ENCODE assay signal across 9 cellular contexts in the genomic region with DNA sequence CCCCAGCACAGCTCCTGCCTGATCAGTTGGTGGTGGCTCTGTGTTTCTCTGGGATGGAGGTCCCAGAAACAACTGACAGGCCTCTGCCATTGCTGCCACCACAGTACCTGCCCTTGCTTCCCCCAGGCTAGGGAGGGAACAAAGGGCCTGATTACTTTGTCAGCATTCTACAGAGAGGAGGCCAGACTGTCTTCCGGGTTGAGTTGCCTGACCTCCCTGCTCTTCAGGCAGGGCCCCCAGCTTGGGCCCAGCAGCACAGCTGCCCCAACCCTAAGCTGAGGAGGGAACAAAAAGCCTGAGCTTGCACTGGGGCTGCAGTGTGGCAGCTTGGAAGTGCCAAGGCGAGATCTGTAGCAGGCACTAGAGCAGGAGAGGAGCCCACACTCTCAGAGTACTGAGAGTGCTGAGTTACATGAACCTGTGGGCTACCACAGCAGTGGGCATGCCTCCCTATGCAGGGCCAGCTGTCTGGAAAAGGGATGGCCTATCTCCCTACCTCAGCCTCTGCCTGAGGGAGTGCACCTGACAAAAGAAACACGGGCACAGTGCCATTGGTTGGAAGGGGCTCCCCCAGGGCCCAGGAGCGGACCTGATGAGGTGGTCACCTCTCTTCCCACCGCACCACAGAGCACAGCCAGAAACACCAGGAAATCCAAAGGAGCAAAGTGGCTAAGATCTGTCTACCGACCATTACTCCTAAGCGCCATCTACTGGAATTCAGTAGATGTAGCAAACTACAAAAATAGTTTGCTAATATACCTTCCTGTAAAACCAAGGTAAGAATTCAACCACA. TPM values are rescaled to one million over a fixed set of nuclear protein-coding genes. Genes with fewer than 3 reads are reported as not detected.
A peak's percentile ranks its signal among the peaks of the same experiment; 100 is the strongest.
DNase-seq lines count a peak whose midpoint lies in the region; ATAC-seq and TF ChIP-seq lines count a peak whose summit lies in the region.
"Had no signal": no experiment of that assay in that cellular context is flagged by ENCODE, and none has a peak within 500 bp of the region (broad histone marks: within the 10 kb centered on the region; RNA-seq: fewer than 3 reads in every experiment).

No MANE protein-coding gene starts in this region.

- peaks cover 2 to 4% of the 10 kb centered on the region in 2 donors for H3K4me1 Mint-ChIP-seq in effector memory CD8-positive, alpha-beta T cell (ENCODE audit: low read depth in 2 of 2)

- H3K27me3 Mint-ChIP-seq in effector memory CD8-positive, alpha-beta T cell = no peaks in the 10 kb centered on the region
- H3K27me3 Mint-ChIP-seq: dendritic cell treated with granulocyte-macrophage colony-stimulating factor and Interleukin-4, amounts not matched to agents 40 ng/mL and 50 ng/mL, for 4 days had no signal

- ATAC-seq in effector memory CD8-positive, alpha-beta T cell (replicated peaks) = peak; percentile 62
- no peak for ATAC-seq in GM21786 (IDR thresholded peaks at IDR 0.05; ENCODE audit: unreplicated experiment)

- H3K9me3 Mint-ChIP-seq in effector memory CD8-positive, alpha-beta T cell = peaks cover 0 to 2% of the 10 kb centered on the region in 2 donors
- H3K9me3 Mint-ChIP-seq: dendritic cell treated with granulocyte-macrophage colony-stimulating factor and Interleukin-4, amounts not matched to agents 40 ng/mL and 50 ng/mL, for 4 days had no signal

- H3K4me3 Mint-ChIP-seq in effector memory CD8-positive, alpha-beta T cell = no peak overlapping the region
- H3K4me3 Mint-ChIP-seq: dendritic cell treated with granulocyte-macrophage colony-stimulating factor and Interleukin-4, amounts not matched to agents 40 ng/mL and 50 ng/mL, for 4 days had no signal

- TF ChIP-seq CTCF in AG09309 (IDR thresholded peaks at IDR 0.05; ENCODE audit: control insufficient read depth, insufficient read depth, low read depth, low read length, missing control alignments) = peak; percentile 56
- TF ChIP-seq CTCF in GM13976 (IDR thresholded peaks at IDR 0.05; ENCODE audit: borderline replicate concordance, control extremely low read depth, extremely low read depth, insufficient read depth, missing control alignments) = peak; percentile 25

- no peak overlapping the region for H3K27ac ChIP-seq in caudate nucleus (ENCODE audit: low read depth, low read length)

- peaks cover 14% of the 10 kb centered on the region for H3K36me3 Mint-ChIP-seq in effector memory CD8-positive, alpha-beta T cell (ENCODE audit: insufficient read depth)

- in situ Hi-C loops in GM13976 (cut with MboI; ENCODE audit: low sequenced_read_pairs, unreplicated experiment) = no loop called here

- no peak overlapping the region for H3K4me3 ChIP-seq in AG09309 (ENCODE audit: control insufficient read depth, low read depth, low read length)

- no peak overlapping the region for H3K27ac Mint-ChIP-seq in effector memory CD8-positive, alpha-beta T cell
- H3K27ac Mint-ChIP-seq: dendritic cell treated with granulocyte-macrophage colony-stimulating factor and Interleukin-4, amounts not matched to agents 40 ng/mL and 50 ng/mL, for 4 days had no signal

- DNase-seq in AG09309 (ENCODE audit: low read depth) (no peak), GM13976 (ENCODE audit: low spot score) (peak; percentile 63), NCI-H82 treated with DMSO at 0.1 percent for 48 hours (lab: John Stamatoyannopoulos, UW; ENCODE audit: unreplicated experiment) (peak; percentile 21), renal cortical epithelial cell (ENCODE audit: low read depth) (peak; percentile 44), caudate nucleus (lab: John Stamatoyannopoulos, UW) (no peak), NCI-H2227 (lab: John Stamatoyannopoulos, UW; ENCODE audit: unreplicated experiment) (no peak)
- no peak for DNase-seq in effector memory CD8-positive, alpha-beta T cell

RNA-seq across cellular contexts. Expression of gene SLC25A15, which starts 24.4 kb away (rescaled TPM):
- total RNA-seq in renal cortical epithelial cell = 27.5 and 34.6 TPM in 2 replicates

RNA-seq across cellular contexts. Expression of gene MRPS31, which starts 42.9 kb away (rescaled TPM):
- total RNA-seq in renal cortical epithelial cell = 20.5 and 25.8 TPM in 2 replicates

Comparison
In these comparisons a context has a peak if more than half of its experiments do, and no peak if none do; other contexts are left out.
1. DNase-seq: peak in GM13976 (single experiment), NCI-H82 treated with DMSO at 0.1 percent for 48 hours (single experiment) and renal cortical epithelial cell (single experiment); none in AG09309 (single experiment), effector memory CD8-positive, alpha-beta T cell (0 of 3), caudate nucleus (0 of 61) and NCI-H2227 (single experiment).